16 cellular contexts compared by ENCODE assay signal in the genomic region with DNA sequence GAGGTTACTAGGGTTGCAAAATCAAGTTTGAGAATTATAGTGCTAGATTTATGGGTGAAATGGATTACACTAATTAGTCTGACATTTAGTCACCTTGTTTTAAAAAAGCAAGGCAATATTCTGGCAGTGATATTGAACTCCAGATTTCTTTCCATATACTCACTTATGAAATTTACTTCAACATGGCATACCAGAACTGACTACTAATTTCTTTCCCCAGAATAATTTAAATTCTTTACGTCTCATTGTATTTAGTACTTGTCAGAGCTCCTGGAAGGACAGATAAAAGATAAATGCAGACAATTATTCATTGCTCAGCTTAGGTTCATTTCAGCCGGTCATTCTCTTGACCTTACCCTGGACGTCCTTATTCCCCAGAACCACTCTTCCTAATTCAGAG. TPM values are rescaled to one million over a fixed set of nuclear protein-coding genes. Genes with fewer than 3 reads are reported as not detected.
DNase-seq lines count a peak whose midpoint lies in the region; ATAC-seq and TF ChIP-seq lines count a peak whose summit lies in the region.
"Had no signal": no experiment of that assay in that cellular context is flagged by ENCODE, and none has a peak within 500 bp of the region (broad histone marks: within the 10 kb centered on the region; RNA-seq: fewer than 3 reads in every experiment).

No MANE protein-coding gene starts in this region.

- no peak overlapping the region for H3K4me3 Mint-ChIP-seq in type B pancreatic cell
- H3K4me3 Mint-ChIP-seq in activated naive CD4-positive, alpha-beta T cell treated with anti-CD3 and anti-CD28 coated beads, Interleukin-2, amount 10 ng/mL, durations not matched to agents 7 days and 5 days = no peak overlapping the region

- no peaks in the 10 kb centered on the region for H3K79me2 ChIP-seq in PC-9 (ENCODE audit: low read depth)

- peaks cover 88% of the 10 kb centered on the region for H3F3A ChIP-seq in PC-9 (ENCODE audit: insufficient read depth, low read depth)

- H3K4me3 ChIP-seq in PC-9 = no peak overlapping the region
- no peak overlapping the region for H3K4me3 ChIP-seq in vagina
- H3K4me3 ChIP-seq: BLaER1, K562 had no signal

- ATAC-seq in HG03039 (IDR thresholded peaks at IDR 0.05; ENCODE audit: unreplicated experiment) = no peak
- ATAC-seq: K562, PC-3 had no signal

- TF ChIP-seq CTCF in PC-9 (conservative IDR thresholded peaks at IDR 0.05) (no peak), type B pancreatic cell (conservative IDR thresholded peaks at IDR 0.05) (no peak), vagina (IDR thresholded peaks at IDR 0.05) (no peak)

- H3K36me3 Mint-ChIP-seq in type B pancreatic cell = peaks cover 22% of the 10 kb centered on the region
- H3K36me3 Mint-ChIP-seq in activated naive CD4-positive, alpha-beta T cell treated with anti-CD3 and anti-CD28 coated beads, Interleukin-2, amount 10 ng/mL, durations not matched to agents 7 days and 5 days = no peaks in the 10 kb centered on the region

- peaks cover 4% of the 10 kb centered on the region for H3K27me3 Mint-ChIP-seq in type B pancreatic cell
- peaks cover 40% of the 10 kb centered on the region for H3K27me3 Mint-ChIP-seq in activated naive CD4-positive, alpha-beta T cell treated with anti-CD3 and anti-CD28 coated beads, Interleukin-2, amount 10 ng/mL, durations not matched to agents 7 days and 5 days

- intact Hi-C loops in PC-9 (cut with micrococcal nuclease; ENCODE audit: unreplicated experiment) (loop anchor here (5.0 kb wide), 1 partner anchor 419 kb away; no protein-coding TSS in a partner anchor), vagina (cut with DNase I) (no loop called here)

- DNase-seq in GM03348 (ENCODE audit: low spot score) = peak; percentile 41
- DNase-seq in PC-9 = no peak
- no peak for DNase-seq in epithelial cell of prostate (ENCODE audit: low read depth, low spot score)
- no peak for DNase-seq in type B pancreatic cell (ENCODE audit: extremely low spot score, unreplicated experiment)
- no peak for DNase-seq in activated naive CD4-positive, alpha-beta T cell treated with anti-CD3 and anti-CD28 coated beads, Interleukin-2, amount 10 ng/mL, durations not matched to agents 7 days and 5 days
- no peak for DNase-seq in vagina (ENCODE audit: extremely low spot score in 2 of 2)
- DNase-seq: H7, MV-4-11, NCI-H1417, NCI-H187 treated with DMSO at 0.1 percent for 48 hours, NCI-H446 treated with DMSO at 0.1 percent for 48 hours, NCI-H774, PC-3 had no signal

- no TSS peak for BruUV-seq in PC-9 (replicated peaks; lab: Mats Ljungman, UMichigan)

- H3K27me3 ChIP-seq in PC-9 (ENCODE audit: insufficient read depth, low read depth) = no peaks in the 10 kb centered on the region
- no peaks in the 10 kb centered on the region for H3K27me3 ChIP-seq in vagina
- H3K27me3 ChIP-seq: BLaER1 had no signal

- no peaks in the 10 kb centered on the region for H4K20me1 ChIP-seq in PC-9 (ENCODE audit: insufficient read depth)
- H4K20me1 ChIP-seq: BLaER1 had no signal

- H3K4me1 ChIP-seq in PC-9 (replicated peaks; ENCODE audit: insufficient read depth) (peaks cover 46% of the 10 kb centered on the region), vagina (peaks cover 23% of the 10 kb centered on the region)
- H3K4me1 ChIP-seq: BLaER1 had no signal

- peak overlapping the region; percentile 96 for H3K27ac ChIP-seq in PC-9
- peak overlapping the region; percentile 18 for H3K27ac ChIP-seq in epithelial cell of prostate
- no peak overlapping the region for H3K27ac ChIP-seq in vagina
- H3K27ac ChIP-seq: BLaER1 had no signal

- TF ChIP-seq POLR2A in vagina (IDR thresholded peaks at IDR 0.05) = no peak

- H2AFZ ChIP-seq in PC-9 = no peak overlapping the region

- H3K36me3 ChIP-seq in PC-9 (ENCODE audit: low read depth) (peaks cover 21% of the 10 kb centered on the region), vagina (peaks cover 0 to 20% of the 10 kb centered on the region in 2 donors)
- H3K36me3 ChIP-seq: BLaER1 had no signal

- H3K9me3 Mint-ChIP-seq in type B pancreatic cell = peaks cover 13% of the 10 kb centered on the region
- no peaks in the 10 kb centered on the region for H3K9me3 Mint-ChIP-seq in activated naive CD4-positive, alpha-beta T cell treated with anti-CD3 and anti-CD28 coated beads, Interleukin-2, amount 10 ng/mL, durations not matched to agents 7 days and 5 days

- H3K9me2 ChIP-seq in PC-9 (ENCODE audit: insufficient read depth) = no peaks in the 10 kb centered on the region

- H3K27ac Mint-ChIP-seq in type B pancreatic cell = peak overlapping the region; percentile 18
- H3K27ac Mint-ChIP-seq in activated naive CD4-positive, alpha-beta T cell treated with anti-CD3 and anti-CD28 coated beads, Interleukin-2, amount 10 ng/mL, durations not matched to agents 7 days and 5 days = no peak overlapping the region

- POLR2A ChIA-PET in PC-9 (lab: Charles Lee; ENCODE audit: unreplicated experiment) = no interaction called here

- H3K4me2 ChIP-seq in PC-9 = no peak overlapping the region
- H3K4me2 ChIP-seq: BLaER1 had no signal

- CTCF ChIA-PET in PC-9 (lab: Charles Lee) = no interaction called here
- CTCF ChIA-PET in activated naive CD4-positive, alpha-beta T cell treated with anti-CD3 and anti-CD28 coated beads, Interleukin-2, amount 10 ng/mL, durations not matched to agents 7 days and 5 days (lab: Charles Lee) = interaction anchor here (1.1 to 1.2 kb wide), 4 partner anchors 8 to 305 kb away, joined by 3 to 4 read pairs (median 3); no protein-coding TSS in a partner anchor

- H3K9me3 ChIP-seq in PC-9 (ENCODE audit: insufficient read depth, low read depth) (peaks cover 13% of the 10 kb centered on the region), vagina (no peaks in the 10 kb centered on the region)

- H3K4me1 Mint-ChIP-seq in type B pancreatic cell (ENCODE audit: unreplicated experiment) = peaks cover 11% of the 10 kb centered on the region
- no peaks in the 10 kb centered on the region for H3K4me1 Mint-ChIP-seq in activated naive CD4-positive, alpha-beta T cell treated with anti-CD3 and anti-CD28 coated beads, Interleukin-2, amount 10 ng/mL, durations not matched to agents 7 days and 5 days

RNA-seq across cellular contexts. Expression of a gene that starts 24.3 kb away (rescaled TPM):
- 542 and 909 TPM in 2 replicates for total RNA-seq in PC-9 (2021)
- 340 and 2,561 TPM in 2 replicates for total RNA-seq in type B pancreatic cell (ENCODE audit: low replicate concordance)
- 675 TPM for total RNA-seq in vagina
